In genomic region chr1:154639876-154640275, GRCh38 we compare ENCODE assay signal across 23 cellular contexts. TPM values are rescaled to one million over a fixed set of nuclear protein-coding genes. Genes with fewer than 3 reads are reported as not detected.
A peak's percentile ranks its signal among the peaks of the same experiment; 100 is the strongest.
DNase-seq lines count a peak whose midpoint lies in the region; ATAC-seq, FAIRE-seq and TF ChIP-seq lines count a peak whose summit lies in the region.
"Had no signal": no experiment of that assay in that cellular context is flagged by ENCODE, and none has a peak within 500 bp of the region (broad histone marks: within the 10 kb centered on the region; RNA-seq: fewer than 3 reads in every experiment).

No MANE protein-coding gene starts in this region.

- DNase-seq in HepG2 (ENCODE audit: low spot score) (no peak), right lobe of liver (no peak), K562 (ENCODE audit: extremely low read depth in 1 of 4, low spot score in 3 of 4) (no peak), frontal cortex (ENCODE audit: low spot score in 2 of 2) (no peak), small intestine (no peak), ovary (no peak)
- DNase-seq: Caco-2; CD4-positive, CD25-positive, alpha-beta regulatory T cell; CD8-positive, alpha-beta T cell; DMS153; DND-41; GDM1; GM23248; H7; HCEC 1CT had no signal

- no peaks in the 10 kb centered on the region for H3K4me1 ChIP-seq in HepG2 (ENCODE audit: insufficient read depth, low read length)
- no peaks in the 10 kb centered on the region for H3K4me1 ChIP-seq in right lobe of liver
- no peaks in the 10 kb centered on the region for H3K4me1 ChIP-seq in K562 (replicated peaks in 1 of 2; ENCODE audit: control insufficient read depth in 2 of 2, insufficient read depth in 2 of 2, low read length in 2 of 2)
- no peaks in the 10 kb centered on the region for H3K4me1 ChIP-seq in small intestine (ENCODE audit: control insufficient read depth in 2 of 2, insufficient read depth in 1 of 2, low read depth in 1 of 2, low read length in 1 of 2)
- no peaks in the 10 kb centered on the region for H3K4me1 ChIP-seq in ovary (ENCODE audit: insufficient read depth)
- H3K4me1 ChIP-seq: BLaER1, Caco-2 had no signal

- H3K9ac ChIP-seq in HepG2 (ENCODE audit: insufficient read depth, low read depth, low read length) (no peak overlapping the region), K562 (ENCODE audit: insufficient read depth in 1 of 2, low read depth in 2 of 2, low read length in 2 of 2) (no peak overlapping the region)
- H3K9ac ChIP-seq: BLaER1, GM23248 had no signal

- BruUV-seq in HepG2 (replicated peaks; lab: Mats Ljungman, UMichigan) (no TSS peak), K562 (replicated peaks; lab: Mats Ljungman, UMichigan) (no TSS peak)

- intact Hi-C loops in HepG2 (cut with micrococcal nuclease; ENCODE audit: unreplicated experiment) (no loop called here), right lobe of liver (cut with DNase I) (no loop called here), K562 (cut with micrococcal nuclease) (no loop called here), ovary (cut with DNase I) (loop anchor here in 1 of 4 donors (10.0 kb wide), 1 partner anchor 55 kb away; no protein-coding TSS in a partner anchor)

- H3K4me3 ChIP-seq in HepG2 (replicated peaks in 1 of 3; ENCODE audit: insufficient read depth in 1 of 3, low read depth in 2 of 3, low read length in 3 of 3) (no peak overlapping the region), right lobe of liver (no peak overlapping the region), K562 (no peak overlapping the region), small intestine (ENCODE audit: low read depth in 1 of 2, low read length in 2 of 2) (no peak overlapping the region), ovary (no peak overlapping the region)
- H3K4me3 ChIP-seq: BLaER1, GM12878, GM23248 had no signal

- H3K79me2 ChIP-seq in HepG2 (ENCODE audit: insufficient read depth, low read length) (no peaks in the 10 kb centered on the region), K562 (ENCODE audit: control insufficient read depth, insufficient read depth, low read length) (no peaks in the 10 kb centered on the region)

- H3K27me3 ChIP-seq in HepG2 (ENCODE audit: control insufficient read depth in 1 of 2, insufficient read depth in 2 of 2, low read length in 2 of 2) (no peaks in the 10 kb centered on the region), right lobe of liver (no peaks in the 10 kb centered on the region), K562 (ENCODE audit: control insufficient read depth in 2 of 2, insufficient read depth in 2 of 2, low read length in 2 of 2) (no peaks in the 10 kb centered on the region), small intestine (ENCODE audit: control insufficient read depth in 2 of 2, insufficient read depth in 2 of 2, low read length in 2 of 2) (no peaks in the 10 kb centered on the region), ovary (no peaks in the 10 kb centered on the region)
- H3K27me3 ChIP-seq: BLaER1 had no signal

- H3K36me3 ChIP-seq in HepG2 (replicated peaks in 1 of 2; ENCODE audit: control insufficient read depth in 1 of 2, insufficient read depth in 2 of 2, low read length in 2 of 2) (no peaks in the 10 kb centered on the region), right lobe of liver (no peaks in the 10 kb centered on the region), K562 (ENCODE audit: control insufficient read depth, insufficient read depth, low read length) (no peaks in the 10 kb centered on the region), small intestine (ENCODE audit: control insufficient read depth in 2 of 2, insufficient read depth in 2 of 2, low read length in 2 of 2) (no peaks in the 10 kb centered on the region), ovary (no peaks in the 10 kb centered on the region)
- H3K36me3 ChIP-seq: BLaER1 had no signal

- H3K4me2 ChIP-seq in HepG2 (ENCODE audit: low read depth, low read length) (no peak overlapping the region), K562 (ENCODE audit: insufficient read depth, low read length) (no peak overlapping the region)
- H3K4me2 ChIP-seq: BLaER1 had no signal

- POLR2A ChIA-PET in HepG2 (lab: Yijun Ruan, JAX), result no interaction called here
- POLR2A ChIA-PET in K562 (lab: Yijun Ruan, JAX), result no interaction called here

- H3K27ac ChIP-seq in HepG2 (ENCODE audit: extremely low read length, insufficient read depth, low read length) (no peak overlapping the region), right lobe of liver (no peak overlapping the region), K562 (ENCODE audit: extremely low read depth, low read depth, low read length) (no peak overlapping the region), small intestine (ENCODE audit: low read depth in 1 of 2, low read length in 1 of 2) (no peak overlapping the region), ovary (no peak overlapping the region)
- H3K27ac ChIP-seq: 22Rv1, BLaER1, C4-2B, GM23248 had no signal

- H4K20me1 ChIP-seq in HepG2 (ENCODE audit: insufficient read depth, low read length) (no peaks in the 10 kb centered on the region), K562 (replicated peaks; ENCODE audit: control insufficient read depth, insufficient read depth, low read length) (no peaks in the 10 kb centered on the region)
- H4K20me1 ChIP-seq: BLaER1 had no signal

- FAIRE-seq in HepG2 (lab: Jason Lieb, UNC) (no peak), K562 (lab: Jason Lieb, UNC) (no peak), frontal cortex (lab: Jason Lieb, UNC) (peak; percentile 69), small intestine (lab: Jason Lieb, UNC) (peak; percentile 26)
- FAIRE-seq: GM12878, GM19239, H1 had no signal

- TF ChIP-seq CTCF in HepG2 (CRISPR knock-in tag; IDR thresholded peaks at IDR 0.05) (no peak), right lobe of liver (IDR thresholded peaks at IDR 0.05) (no peak), K562 (IDR thresholded peaks at IDR 0.05 in 2 of 3, conservative IDR thresholded peaks at IDR 0.05 in 1 of 3; ENCODE audit: insufficient read depth in 2 of 3, low read depth in 1 of 3, low read length in 3 of 3) (no peak), ovary (IDR thresholded peaks at IDR 0.05) (no peak)

- no peak overlapping the region for H2AFZ ChIP-seq in HepG2 (ENCODE audit: low read length)
- H2AFZ ChIP-seq in K562 (ENCODE audit: low read depth, low read length), result no peak overlapping the region
- H2AFZ ChIP-seq: GM23248 had no signal

- TF ChIP-seq EP300 in HepG2 (IDR thresholded peaks at IDR 0.05; ENCODE audit: low read depth in 2 of 2, low read length in 2 of 2) (no peak), HepG2 (CRISPR knock-in tag; IDR thresholded peaks at IDR 0.05; ENCODE audit: borderline replicate concordance) (no peak), K562 (IDR thresholded peaks at IDR 0.05; ENCODE audit: low read length) (no peak), ovary (IDR thresholded peaks at IDR 0.05) (no peak)

- TF ChIP-seq RAD21 in HepG2 (CRISPR knock-in tag; IDR thresholded peaks at IDR 0.05), result no peak
- TF ChIP-seq RAD21 in K562 (CRISPR knock-in tag; conservative IDR thresholded peaks at IDR 0.05 in 1 of 2, IDR thresholded peaks at IDR 0.05 in 1 of 2), result no peak

- no peaks in the 10 kb centered on the region for H3K9me3 ChIP-seq in HepG2 (ENCODE audit: low read length)
- no peaks in the 10 kb centered on the region for H3K9me3 ChIP-seq in right lobe of liver
- H3K9me3 ChIP-seq in K562 (replicated peaks; ENCODE audit: control insufficient read depth, insufficient read depth, low read depth, low read length), result no peaks in the 10 kb centered on the region
- H3K9me3 ChIP-seq in small intestine (ENCODE audit: control insufficient read depth, low read depth), result no peaks in the 10 kb centered on the region
- H3K9me3 ChIP-seq in ovary, result peaks cover 0 to 3% of the 10 kb centered on the region in 2 donors

- no peak for ATAC-seq in HepG2
- ATAC-seq in right lobe of liver, result no peak
- ATAC-seq in K562, result no peak
- ATAC-seq in HG02885 (IDR thresholded peaks at IDR 0.05; ENCODE audit: poor library complexity, unreplicated experiment), result no peak
- ATAC-seq in HG03280 (IDR thresholded peaks at IDR 0.05; ENCODE audit: unreplicated experiment), result no peak
- ATAC-seq: CD8-positive, alpha-beta T cell; GM12878 had no signal

- no peak for TF ChIP-seq POLR2A in HepG2 (IDR thresholded peaks at IDR 0.05; ENCODE audit: insufficient read depth in 1 of 2, low read depth in 2 of 2, low read length in 2 of 2)
- no peak for TF ChIP-seq POLR2A in right lobe of liver (IDR thresholded peaks at IDR 0.05)
- no peak for TF ChIP-seq POLR2A in K562 (conservative IDR thresholded peaks at IDR 0.05)
- no peak for TF ChIP-seq POLR2A in ovary (IDR thresholded peaks at IDR 0.05)

- CTCF ChIA-PET in HepG2 (lab: Yijun Ruan, JAX; ENCODE audit: low intra/inter-chr PET ratio, low total read pairs), result no interaction called here
- CTCF ChIA-PET in K562 (lab: Yijun Ruan, JAX; ENCODE audit: low intra/inter-chr PET ratio), result no interaction called here

- no peaks in the 10 kb centered on the region for H3K9me1 ChIP-seq in K562 (ENCODE audit: control insufficient read depth, insufficient read depth, low read length)

- in situ Hi-C loops in HepG2 (cut with HindIII; ENCODE audit: extremely low pct_ligation_motif_present, low pct_unique_long_range_greater_than_20kb) (no loop called here), K562 (cut with MboI) (no loop called here)

RNA-seq across cellular contexts. Expression of gene ADAR, which starts 31.9 kb away (rescaled TPM):
- total RNA-seq in HepG2 (2016; rRNA removed; fragmentation: Illumina TruSeq; extraction: Trizol), result 70.8 and 94.6 TPM in 2 replicates
- total RNA-seq in HepG2 (2016; cell fraction: cytosol; rRNA removed; fragmentation: Illumina TruSeq; extraction: Trizol; ENCODE audit: low read depth), result 9.0 and 11.2 TPM in 2 replicates
- 68.0 and 86.8 TPM in 2 replicates for total RNA-seq in HepG2 (2016; cell fraction: insoluble cytoplasmic fraction; rRNA removed; fragmentation: Illumina TruSeq; extraction: Trizol)
- 39.0 and 39.7 TPM in 2 replicates for total RNA-seq in HepG2 (2016; cell fraction: membrane; rRNA removed; fragmentation: Illumina TruSeq; extraction: Trizol)
- 58.4 and 70.1 TPM in 2 replicates for total RNA-seq in HepG2 (2016; cell fraction: nucleus; rRNA removed; fragmentation: Illumina TruSeq; extraction: Trizol)
- polyA plus RNA-seq in HepG2 (2011; rRNA removed), result 78.6 and 86.2 TPM in 2 replicates
- 50.2 and 58.9 TPM in 2 replicates for polyA plus RNA-seq in HepG2 (2011; cell fraction: cytosol; rRNA removed)
- polyA plus RNA-seq in HepG2 (2011; cell fraction: nucleus; rRNA removed), result 99.9 and 117 TPM in 2 replicates
- 46.2 and 48.4 TPM in 2 replicates for polyA plus RNA-seq in HepG2 (2012)
- 2.9 and 3.4 TPM in 2 replicates for polyA plus RNA-seq in HepG2 (2016; cell fraction: cytosol; fragmentation: Illumina TruSeq; extraction: Trizol; ENCODE audit: low read depth)
- polyA plus RNA-seq in HepG2 (2016; cell fraction: insoluble cytoplasmic fraction; fragmentation: Illumina TruSeq; extraction: Trizol; ENCODE audit: low read depth), result 65.0 and 73.2 TPM in 2 replicates
- polyA plus RNA-seq in HepG2 (2016; cell fraction: membrane; fragmentation: Illumina TruSeq; extraction: Trizol; ENCODE audit: low read depth), result 14.8 and 16.7 TPM in 2 replicates
- 73.4 and 80.3 TPM in 2 replicates for polyA plus RNA-seq in HepG2 (2016; cell fraction: nucleus; fragmentation: Illumina TruSeq; extraction: Trizol; ENCODE audit: insufficient read depth, low read depth)
- polyA minus RNA-seq in HepG2 (2011; rRNA and poly(A)+ RNA removed; ENCODE audit: low replicate concordance), result 183 and 405 TPM in 2 replicates
- 60.8 and 69.1 TPM in 2 replicates for polyA minus RNA-seq in HepG2 (2011; cell fraction: cytosol; rRNA and poly(A)+ RNA removed)
- polyA minus RNA-seq in HepG2 (2011; cell fraction: nucleus; rRNA and poly(A)+ RNA removed), result 94.0 and 140 TPM in 2 replicates
- total RNA-seq in right lobe of liver, result 100 to 1,000 TPM in 1 of 6 experiments, 10 to 100 TPM in 5; 69.9 to 105 (median 78.7) TPM
- 167 and 223 TPM in 2 replicates for total RNA-seq in K562 (2011; cell fraction: chromatin; rRNA removed; ENCODE audit: low replicate concordance)
- total RNA-seq in K562 (2011; cell fraction: nucleolus; rRNA removed), result 128 and 132 TPM in 2 replicates
- 127 and 128 TPM in 2 replicates for total RNA-seq in K562 (2011; cell fraction: nucleoplasm; rRNA removed)
- total RNA-seq in K562 (2014; rRNA removed), result 48.0 and 53.6 TPM in 2 replicates
- total RNA-seq in K562 (2014; rRNA removed; fragmentation: Illumina TruSeq; extraction: Trizol), result 60.2 and 63.6 TPM in 2 replicates
- total RNA-seq in K562 (2015; rRNA removed; fragmentation: Illumina TruSeq; extraction: Trizol), result 66.2 and 68.0 TPM in 2 replicates
- total RNA-seq in K562 (2021), result 94.2 and 96.9 TPM in 2 replicates
- polyA plus RNA-seq in K562 (2011; rRNA removed), result 117 and 123 TPM in 2 replicates
- polyA plus RNA-seq in K562 (2011; cell fraction: cytosol; rRNA removed), result 62.0 and 83.9 TPM in 2 replicates
- polyA plus RNA-seq in K562 (2011; cell fraction: nucleus; rRNA removed), result 176 and 229 TPM in 2 replicates
- polyA plus RNA-seq in K562 (2012), result 45.6 and 52.9 TPM in 2 replicates
- 67.0 and 75.9 TPM in 2 replicates for polyA plus RNA-seq in K562 (2014; fragmentation: Illumina TruSeq; extraction: Trizol)
- polyA plus RNA-seq in K562 (2014; fragmentation: Nextera tagmentation; extraction: Ambion mirVana), result 10 to 100 TPM; 30.1 to 41.2 TPM
- 46.3 and 51.3 TPM in 2 replicates for polyA plus RNA-seq in K562 (2014; rRNA removed)
- polyA minus RNA-seq in K562 (2011; rRNA and poly(A)+ RNA removed), result 157 and 202 TPM in 2 replicates
- polyA minus RNA-seq in K562 (2011; cell fraction: cytosol; rRNA and poly(A)+ RNA removed), result 61.0 and 68.0 TPM in 2 replicates
- 58.7 and 108 TPM in 2 replicates for polyA minus RNA-seq in K562 (2011; cell fraction: nucleus; rRNA and poly(A)+ RNA removed)
- total RNA-seq in frontal cortex, result 63.2 TPM
- polyA plus RNA-seq in small intestine, result 10 to 100 TPM; 28.6 to 62.1 (median 32.9) TPM
- total RNA-seq in ovary, result 100 to 1,000 TPM in 5 of 7 donors, 10 to 100 TPM in 2; 57.2 to 175 (median 134) TPM
- polyA plus RNA-seq in ovary, result 100 to 1,000 TPM in 1 of 2 donors, 10 to 100 TPM in 1; 45.0 to 184 TPM

Comparison
In these comparisons a context has a peak if more than half of its experiments do, and no peak if none do; other contexts are left out.
1. Of the 241 proteins assayed by ChIP-seq in both HepG2 and K562: peak only in HepG2: none; only in K562: CEBPG; in both: CEBPB; in neither: 237; mixed calls (peak in some experiments, not most) for 2.